Comparison of ENCODE assay signal across 1 cellular context in the genomic region with DNA sequence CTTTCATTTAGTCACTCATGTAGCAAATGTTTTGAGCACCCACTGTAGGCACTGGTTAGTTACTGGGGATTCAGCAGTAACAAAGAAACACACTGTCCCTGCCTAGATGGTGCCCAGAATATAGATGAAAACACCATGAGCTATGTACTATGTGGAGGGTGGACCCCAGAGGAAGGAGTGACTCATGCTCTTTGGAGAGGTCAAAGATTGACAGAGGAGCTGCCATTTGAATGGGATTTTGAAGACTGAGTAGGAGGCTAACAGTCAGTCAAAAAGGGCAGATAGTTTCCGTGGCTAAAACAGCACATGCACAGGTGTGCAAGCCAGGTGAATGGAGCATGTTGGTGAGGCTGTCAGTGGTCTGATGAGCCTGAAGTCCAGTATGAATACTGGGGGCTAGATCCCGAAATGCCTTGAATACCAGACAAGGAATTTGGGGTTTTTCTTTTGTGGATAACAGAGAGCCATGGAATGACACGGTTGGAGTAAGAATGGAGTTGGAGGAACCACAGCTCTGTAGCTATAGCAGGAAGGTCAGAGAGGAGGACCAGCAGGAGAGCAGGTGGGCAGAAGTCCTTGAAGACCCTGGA.
TF ChIP-seq lines count a peak whose summit lies in the region.

No MANE protein-coding gene starts in this region.

TF ChIP-seq in K562, 482 proteins besides CTCF, POLR2A, EP300 and RAD21 (continued from another document):
- TF ChIP-seq ARID3A (IDR thresholded peaks at IDR 0.05; ENCODE audit: borderline replicate concordance, low read depth, low read length) (no peak), HIVEP1 (CRISPR knock-in tag; IDR thresholded peaks at IDR 0.05) (no peak), GABPB1 (CRISPR knock-in tag; IDR thresholded peaks at IDR 0.05) (no peak), ZNF778 (CRISPR knock-in tag; IDR thresholded peaks at IDR 0.05) (no peak), FOXJ3 (CRISPR knock-in tag; IDR thresholded peaks at IDR 0.05) (no peak), BDP1 (IDR thresholded peaks at IDR 0.05; ENCODE audit: insufficient read depth, insufficient read length) (no peak), JUND (IDR thresholded peaks at IDR 0.05; ENCODE audit: borderline replicate concordance, low read depth, low read length) (peak; percentile 62; the same call in 1 of the 2 replicates), JUND (tag; IDR thresholded peaks at IDR 0.05; ENCODE audit: borderline replicate concordance, low read depth, low read length) (no peak; the same call in 2 of the 3 replicates), PKNOX1 (IDR thresholded peaks at IDR 0.05) (peak; percentile 82), RBFOX2 (IDR thresholded peaks at IDR 0.05; ENCODE audit: low read depth, low read length) (no peak), TRIM24 (IDR thresholded peaks at IDR 0.05) (no peak), IRF9 (tag; IDR thresholded peaks at IDR 0.05) (no peak)
- TF ChIP-seq, protein P1, sequence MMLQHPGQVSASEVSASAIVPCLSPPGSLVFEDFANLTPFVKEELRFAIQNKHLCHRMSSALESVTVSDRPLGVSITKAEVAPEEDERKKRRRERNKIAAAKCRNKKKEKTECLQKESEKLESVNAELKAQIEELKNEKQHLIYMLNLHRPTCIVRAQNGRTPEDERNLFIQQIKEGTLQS (IDR thresholded peaks at IDR 0.05), result peak; percentile 52
- TF ChIP-seq, protein P1 (CRISPR knock-in tag; conservative IDR thresholded peaks at IDR 0.05), result no peak
- TF ChIP-seq, protein P2, sequence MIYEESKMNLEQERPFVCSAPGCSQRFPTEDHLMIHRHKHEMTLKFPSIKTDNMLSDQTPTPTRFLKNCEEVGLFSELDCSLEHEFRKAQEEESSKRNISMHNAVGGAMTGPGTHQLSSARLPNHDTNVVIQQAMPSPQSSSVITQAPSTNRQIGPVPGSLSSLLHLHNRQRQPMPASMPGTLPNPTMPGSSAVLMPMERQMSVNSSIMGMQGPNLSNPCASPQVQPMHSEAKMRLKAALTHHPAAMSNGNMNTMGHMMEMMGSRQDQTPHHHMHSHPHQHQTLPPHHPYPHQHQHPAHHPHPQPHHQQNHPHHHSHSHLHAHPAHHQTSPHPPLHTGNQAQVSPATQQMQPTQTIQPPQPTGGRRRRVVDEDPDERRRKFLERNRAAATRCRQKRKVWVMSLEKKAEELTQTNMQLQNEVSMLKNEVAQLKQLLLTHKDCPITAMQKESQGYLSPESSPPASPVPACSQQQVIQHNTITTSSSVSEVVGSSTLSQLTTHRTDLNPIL (CRISPR knock-in tag; IDR thresholded peaks at IDR 0.05), result no peak
TF ChIP-seq in K562: peak in this region for 5.
